ENCODE assay signal across 27 cellular contexts in genomic region chr6:155112757-155113156, GRCh38.
"Had no signal": no experiment of that assay in that cellular context is flagged by ENCODE, and none has a peak within 500 bp of the region (broad histone marks: within the 10 kb centered on the region; RNA-seq: fewer than 3 reads in every experiment).

No MANE protein-coding gene starts in this region.

- H3K36me3 ChIP-seq: breast epithelium, esophagus muscularis mucosa, heart right ventricle, left lung, lower lobe of right lung, ovary, thoracic aorta had no signal

- H3K27ac Mint-ChIP-seq: activated naive CD4-positive, alpha-beta T cell treated with anti-CD3 and anti-CD28 coated beads for 36 hours; activated T-cell treated with anti-CD3 and anti-CD28 coated beads, Interleukin-2, amount 50 U/mL, for 72 hours; dendritic cell treated with granulocyte-macrophage colony-stimulating factor and Interleukin-4, amounts not matched to agents 40 ng/mL and 50 ng/mL, for 4 days; endodermal cell; natural killer cell treated with Interleukin-12 subunit alpha and Interleukin-12 subunit beta and Interleukin-15 and Interleukin-18, amount 100 ng/mL, for 72 hours; T-cell; T-helper 2 cell treated with Interferon-gamma antibody and Interleukin-4, amounts not matched to agents 5 μg/mL and 100 μg/mL, for 36 hours had no signal

- ATAC-seq: activated CD8-positive, alpha-beta T cell treated with anti-CD3 and anti-CD28 coated beads for 36 hours; activated T-cell treated with anti-CD3 and anti-CD28 coated beads, Interleukin-2, amount 50 U/mL, for 72 hours; foreskin keratinocyte; heart right ventricle; left lung; lower lobe of right lung; mucosa of descending colon; psoas muscle; T-cell had no signal

- DNase-seq: activated CD4-positive, alpha-beta T cell treated with anti-CD3 and anti-CD28 coated beads for 4 hours; activated CD4-positive, CD25-positive, alpha-beta regulatory T cell; activated CD8-positive, alpha-beta T cell treated with anti-CD3 and anti-CD28 coated beads for 36 hours; activated effector memory CD4-positive, alpha-beta T cell treated with anti-CD3 and anti-CD28 coated beads, Interleukin-2, amount 50 U/mL, for 16 hours; activated naive CD4-positive, alpha-beta T cell treated with anti-CD3 and anti-CD28 coated beads for 36 hours; activated T-cell treated with anti-CD3 and anti-CD28 coated beads, Interleukin-2, amount 50 U/mL, for 72 hours; amniotic stem cell; central memory CD4-positive, alpha-beta T cell; endodermal cell; foreskin keratinocyte; heart right ventricle; left lung; lower lobe of right lung; mucosa of descending colon; ovary; psoas muscle; stimulated activated CD4-positive, alpha-beta T cell treated with anti-CD3 and anti-CD28 coated beads, Interleukin-2, amount 100 ng/mL, for 24 hours; stimulated activated naive CD4-positive, alpha-beta T cell treated with Interleukin-2 at 50 U/mL for 16 hours; T-cell; trophoblast cell had no signal

- H3K4me3 Mint-ChIP-seq: activated CD8-positive, alpha-beta T cell treated with anti-CD3 and anti-CD28 coated beads for 36 hours; activated naive CD4-positive, alpha-beta T cell treated with anti-CD3 and anti-CD28 coated beads for 36 hours; activated T-cell treated with anti-CD3 and anti-CD28 coated beads, Interleukin-2, amount 50 U/mL, for 72 hours; dendritic cell treated with granulocyte-macrophage colony-stimulating factor and Interleukin-4, amounts not matched to agents 40 ng/mL and 50 ng/mL, for 4 days; endodermal cell; natural killer cell treated with Interleukin-12 subunit alpha and Interleukin-12 subunit beta and Interleukin-15 and Interleukin-18, amount 100 ng/mL, for 72 hours; T-cell; T-helper 2 cell treated with Interferon-gamma antibody and Interleukin-4, amounts not matched to agents 5 μg/mL and 100 μg/mL, for 36 hours had no signal

- H3K27ac ChIP-seq: breast epithelium, esophagus muscularis mucosa, foreskin keratinocyte, heart right ventricle, left lung, lower lobe of right lung, ovary, psoas muscle, thoracic aorta had no signal

- H3K4me2 ChIP-seq: smooth muscle cell had no signal

- H3K9me3 ChIP-seq: breast epithelium, esophagus muscularis mucosa, heart right ventricle, left lung, lower lobe of right lung, mucosa of descending colon, ovary, psoas muscle, thoracic aorta had no signal

- H3K36me3 Mint-ChIP-seq: T-cell had no signal

- H3K9me3 Mint-ChIP-seq: activated CD8-positive, alpha-beta T cell treated with anti-CD3 and anti-CD28 coated beads for 36 hours; activated naive CD4-positive, alpha-beta T cell treated with anti-CD3 and anti-CD28 coated beads for 36 hours; activated T-cell treated with anti-CD3 and anti-CD28 coated beads, Interleukin-2, amount 50 U/mL, for 72 hours; dendritic cell treated with granulocyte-macrophage colony-stimulating factor and Interleukin-4, amounts not matched to agents 40 ng/mL and 50 ng/mL, for 4 days; endodermal cell; natural killer cell treated with Interleukin-12 subunit alpha and Interleukin-12 subunit beta and Interleukin-15 and Interleukin-18, amount 100 ng/mL, for 72 hours; T-cell; T-helper 2 cell treated with Interferon-gamma antibody and Interleukin-4, amounts not matched to agents 5 μg/mL and 100 μg/mL, for 36 hours had no signal

- H3K27me3 ChIP-seq: breast epithelium, esophagus muscularis mucosa, foreskin keratinocyte, heart right ventricle, left lung, ovary had no signal

- H3K4me3 ChIP-seq: breast epithelium, esophagus muscularis mucosa, heart right ventricle, left lung, lower lobe of right lung, mucosa of descending colon, ovary, psoas muscle, smooth muscle cell, thoracic aorta had no signal

- H3K4me1 ChIP-seq: breast epithelium, esophagus muscularis mucosa, foreskin keratinocyte, left lung, lower lobe of right lung, psoas muscle had no signal
